ENCODE assay signal across 2 cellular contexts in genomic region chr3:125039897-125040175, GRCh38.
TF ChIP-seq lines count a peak whose summit lies in the region.

No MANE protein-coding gene starts in this region.

TF ChIP-seq in IMR-90, 13 proteins besides CTCF, POLR2A, EP300 and RAD21:
- TF ChIP-seq FOS (IDR thresholded peaks at IDR 0.05; ENCODE audit: low read depth, low read length) (no peak), ELK1 (IDR thresholded peaks at IDR 0.05; ENCODE audit: borderline replicate concordance, low read depth, low read length) (no peak)

TF ChIP-seq in endothelial cell of umbilical vein, 7 proteins besides CTCF, POLR2A, EP300 and RAD21:
- TF ChIP-seq MAX (IDR thresholded peaks at IDR 0.05; ENCODE audit: insufficient read depth, insufficient read length) (no peak), FOS (IDR thresholded peaks at IDR 0.05; ENCODE audit: borderline replicate concordance, insufficient read depth, low read length) (no peak), EZH2 (IDR thresholded peaks at IDR 0.05; ENCODE audit: borderline replicate concordance, low read depth, low read length, severe bottlenecking) (no peak), POLR2AphosphoS5 (IDR thresholded peaks at IDR 0.05; ENCODE audit: insufficient read depth, low read depth, low read length) (no peak), GATA2 (IDR thresholded peaks at IDR 0.05; ENCODE audit: insufficient read depth, insufficient read length, low read depth, low read length) (no peak), JUN (IDR thresholded peaks at IDR 0.05; ENCODE audit: borderline replicate concordance, insufficient read depth, insufficient read length, low read depth) (no peak), MYC (IDR thresholded peaks at IDR 0.05; ENCODE audit: low read depth, low read length) (no peak)
TF ChIP-seq in endothelial cell of umbilical vein: peak in this region for 0.
